ENCODE assay signal across 2 cellular contexts in the genomic region with DNA sequence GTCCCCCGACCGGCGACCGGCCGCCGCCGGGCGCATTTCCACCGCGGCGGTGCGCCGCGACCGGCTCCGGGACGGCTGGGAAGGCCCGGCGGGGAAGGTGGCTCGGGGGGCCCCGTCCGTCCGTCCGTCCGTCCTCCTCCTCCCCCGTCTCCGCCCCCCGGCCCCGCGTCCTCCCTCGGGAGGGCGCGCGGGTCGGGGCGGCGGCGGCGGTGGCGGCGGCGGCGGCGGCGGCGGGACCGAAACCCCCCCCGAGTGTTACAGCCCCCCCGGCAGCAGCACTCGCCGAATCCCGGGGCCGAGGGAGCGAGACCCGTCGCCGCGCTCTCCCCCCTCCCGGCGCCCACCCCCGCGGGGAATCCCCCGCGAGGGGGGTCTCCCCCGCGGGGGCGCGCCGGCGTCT.
DNase-seq lines count a peak whose midpoint lies in the region; ATAC-seq lines count a peak whose summit lies in the region.
"Not testable (repeated sequence)": the region's sequence is repeated elsewhere in the genome, so short reads cannot be mapped to it uniquely, and the experiment has no call there.

No MANE protein-coding gene starts in this region.

- peak; percentile 0 for DNase-seq in central memory CD4-positive, alpha-beta T cell
- peak; percentile 1 for DNase-seq in naive B cell

- not testable (repeated sequence) for H3K4me1 Mint-ChIP-seq in naive B cell

- not testable (repeated sequence) for H3K36me3 Mint-ChIP-seq in naive B cell

- H3K4me3 Mint-ChIP-seq in naive B cell, result not testable (repeated sequence)

- not testable (repeated sequence) for H3K27me3 Mint-ChIP-seq in naive B cell

- ATAC-seq in naive B cell (ENCODE audit: low read depth in 2 of 2), result not testable (repeated sequence)

- H3K27ac Mint-ChIP-seq in naive B cell, result not testable (repeated sequence)

- H3K9me3 Mint-ChIP-seq in naive B cell, result not testable (repeated sequence)
